ENCODE assay signal across 1 cellular context in genomic region chr17:32283745-32284207, GRCh38.
TF ChIP-seq lines count a peak whose summit lies in the region.

No MANE protein-coding gene starts in this region.

TF ChIP-seq in K562, 482 proteins besides CTCF, POLR2A, EP300 and RAD21:
- TF ChIP-seq SMARCC2 (IDR thresholded peaks at IDR 0.05; ENCODE audit: low read depth) (no peak), NRF1 (conservative IDR thresholded peaks at IDR 0.05 in 1 of 2, IDR thresholded peaks at IDR 0.05 in 1 of 2) (peak; percentile 47 to 63; a peak in 3 of 4 replicates)
